9 cellular contexts compared by ENCODE assay signal in the genomic region with DNA sequence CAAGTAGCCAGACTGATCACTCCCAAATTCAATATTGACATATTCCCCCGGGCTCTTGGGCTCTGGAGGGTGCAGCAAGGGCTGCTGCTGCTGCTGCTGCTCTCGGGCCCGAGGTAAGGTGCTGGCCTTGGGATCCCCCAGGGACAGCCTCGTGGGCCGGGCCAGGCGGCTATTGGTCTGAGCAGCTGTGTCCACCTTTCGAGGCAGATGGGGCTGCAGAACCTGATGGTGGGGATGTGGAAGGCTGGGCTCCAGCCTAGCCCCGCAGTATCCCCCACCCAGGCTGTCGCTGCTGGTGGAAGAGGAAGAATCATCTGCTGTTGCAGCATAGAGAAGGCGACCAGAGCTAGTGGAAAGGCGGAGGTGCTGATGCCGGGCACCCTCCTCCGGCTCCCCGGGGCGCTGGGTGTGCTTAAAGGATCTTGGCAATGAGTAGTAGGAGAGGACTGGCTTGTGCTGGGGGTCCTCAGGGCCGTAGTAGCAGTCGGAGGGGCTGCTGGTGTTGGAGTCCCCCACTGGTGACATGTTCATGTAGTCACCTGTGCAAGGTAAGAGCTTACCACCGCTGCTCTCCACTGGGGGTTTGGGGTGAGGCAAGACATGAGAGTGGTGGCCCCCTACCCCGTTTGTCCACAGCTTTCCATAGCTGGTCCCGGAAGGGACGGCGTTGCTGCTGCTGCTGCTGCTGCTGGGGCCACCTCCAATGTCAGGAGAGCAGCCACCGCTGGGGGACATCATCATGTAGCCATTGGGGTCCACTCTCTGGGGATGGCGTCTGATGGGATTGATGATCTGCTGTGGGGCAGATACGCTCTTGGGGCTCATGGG. TPM values are rescaled to one million over a fixed set of nuclear protein-coding genes. Genes with fewer than 3 reads are reported as not detected.
DNase-seq lines count a peak whose midpoint lies in the region; ATAC-seq and TF ChIP-seq lines count a peak whose summit lies in the region.
"Had no signal": no experiment of that assay in that cellular context is flagged by ENCODE, and none has a peak within 500 bp of the region (broad histone marks: within the 10 kb centered on the region; RNA-seq: fewer than 3 reads in every experiment).

No MANE protein-coding gene starts in this region.

- H3K36me3 ChIP-seq in IMR-90 (ENCODE audit: control insufficient read depth, insufficient read depth, low read length) (peaks cover 49% of the 10 kb centered on the region), esophagus (ENCODE audit: control insufficient read depth in 2 of 2, insufficient read depth in 2 of 2, low read length in 1 of 2) (no peaks in the 10 kb centered on the region)

- peak overlapping the region; percentile 86 for H2BK120ac ChIP-seq in IMR-90 (ENCODE audit: low read depth, low read length)

- DNase-seq in AG04449 (ENCODE audit: low read depth, low spot score) (no peak), IMR-90 (peak; percentile 14), neural crest cell (ENCODE audit: low read depth, low spot score) (no peak), AML-193 (lab: John Stamatoyannopoulos, UW) (no peak)
- no peak for DNase-seq in stimulated activated naive CD4-positive, alpha-beta T cell treated with Interleukin-2 at 50 U/mL for 16 hours (lab: John Stamatoyannopoulos, UW)
- DNase-seq: DMS79 treated with DMSO at 0.1 percent for 48 hours had no signal

- H4K5ac ChIP-seq in IMR-90 (ENCODE audit: low read depth, low read length) = peak overlapping the region; percentile 76

- CTCF ChIA-PET in AG04449 (lab: Yijun Ruan, JAX) = interaction anchor here (0.6 to 3.3 kb wide), 16 partner anchors 21 to 1127 kb away, joined by 3 to 13 read pairs (median 3); no protein-coding TSS in a partner anchor
- CTCF ChIA-PET in IMR-90 (lab: Yijun Ruan, JAX) = interaction anchor here (0.5 to 1.1 kb wide), 6 partner anchors 32 to 1127 kb away, joined by 3 read pairs; no protein-coding TSS in a partner anchor

- no peaks in the 10 kb centered on the region for H3K4me1 ChIP-seq in IMR-90 (ENCODE audit: control insufficient read depth, insufficient read depth, low read length)
- H3K4me1 ChIP-seq in esophagus (ENCODE audit: control insufficient read depth in 2 of 2, insufficient read depth in 2 of 2, low read length in 1 of 2) = peaks cover 4 to 23% of the 10 kb centered on the region in 2 donors

- peaks cover 15% of the 10 kb centered on the region for H3K36me3 Mint-ChIP-seq in neural crest cell (ENCODE audit: low read depth)

- TF ChIP-seq POLR2A in IMR-90 (IDR thresholded peaks at IDR 0.05; ENCODE audit: low read depth, low read length) = no peak

- H2AFZ ChIP-seq in IMR-90 (replicated peaks; ENCODE audit: low read length, poor library complexity) = peak overlapping the region; percentile 82

- H3K9me3 Mint-ChIP-seq in neural crest cell = no peaks in the 10 kb centered on the region

- TF ChIP-seq CTCF in AG04449 (IDR thresholded peaks at IDR 0.05; ENCODE audit: insufficient read depth, low read length, missing control alignments) (no peak), IMR-90 (conservative IDR thresholded peaks at IDR 0.05; ENCODE audit: low read depth, low read length) (no peak), neural crest cell (conservative IDR thresholded peaks at IDR 0.05) (no peak)

- no peak; the same call in 1 of the 2 replicates for TF ChIP-seq RAD21 in IMR-90 (IDR thresholded peaks at IDR 0.05; ENCODE audit: low read length)

- peak overlapping the region; percentile 91 for H3K56ac ChIP-seq in IMR-90 (ENCODE audit: extremely low read depth, insufficient read depth, low read length)

- no peak for ATAC-seq in IMR-90 (ENCODE audit: low read depth)
- no peak for ATAC-seq in HG03196 (IDR thresholded peaks at IDR 0.05; ENCODE audit: unreplicated experiment)
- ATAC-seq in esophagus mucosa = no peak

- peak overlapping the region; percentile 84 for H3K23ac ChIP-seq in IMR-90 (ENCODE audit: low read depth, low read length)

- BruUV-seq in IMR-90 (replicated peaks; lab: Mats Ljungman, UMichigan) = no TSS peak

- peak overlapping the region; percentile 85 for H3K4me2 ChIP-seq in IMR-90 (ENCODE audit: low read depth, low read length)

- dilution Hi-C loops in IMR-90 (cut with HindIII; ENCODE audit: low sequenced_read_pairs, unreplicated experiment) = no loop called here

- H3K14ac ChIP-seq in IMR-90 (replicated peaks; ENCODE audit: low read depth, low read length) = peak overlapping the region; percentile 99

- peak overlapping the region; percentile 84 for H3K4me3 Mint-ChIP-seq in neural crest cell

- peak overlapping the region; percentile 92 for H3K9ac ChIP-seq in IMR-90 (ENCODE audit: low read depth, low read length)

- peaks cover 50% of the 10 kb centered on the region for H3K4me1 Mint-ChIP-seq in neural crest cell

- peaks cover 18% of the 10 kb centered on the region for H4K20me1 ChIP-seq in IMR-90 (ENCODE audit: insufficient read depth, low read length)

- peaks cover 4 to 7% of the 10 kb centered on the region in 2 experiments; a peak in 3 of 4 replicates for H3K79me1 ChIP-seq in IMR-90 (ENCODE audit: low read depth in 1 of 2, low read length in 2 of 2)

- no peaks in the 10 kb centered on the region for H3K27me3 Mint-ChIP-seq in neural crest cell (ENCODE audit: low read depth)

- intact Hi-C loops in IMR-90 (cut with micrococcal nuclease) = loop anchor here (1.0 to 10.0 kb wide), 5 partner anchors 69 to 765 kb away; no protein-coding TSS in a partner anchor

- H3K27ac Mint-ChIP-seq in neural crest cell (ENCODE audit: unreplicated experiment) = no peak overlapping the region

- no peaks in the 10 kb centered on the region for H3K27me3 ChIP-seq in IMR-90 (ENCODE audit: control insufficient read depth, insufficient read depth, low read length)
- H3K27me3 ChIP-seq in esophagus (ENCODE audit: control insufficient read depth in 1 of 2, insufficient read depth in 2 of 2, low read length in 2 of 2) = no peaks in the 10 kb centered on the region

- no peaks in the 10 kb centered on the region for H3K9me1 ChIP-seq in IMR-90 (ENCODE audit: insufficient read depth, low read length)

- H2BK15ac ChIP-seq in IMR-90 (ENCODE audit: low read depth, low read length) = peak overlapping the region; percentile 72; the same call in 2 of the 3 replicates

- WGBS in IMR-90 (ENCODE audit: extremely low coverage in 2 of 2, insufficient read length in 1 of 2), 2 experiments = 12% methylated on average over 7 of the region's 25 CpGs; no CpG with 5 or more reads in 1 of the 2 experiments
- WGBS in esophagus, 2 donors = 61 to 74% methylated on average over 25 of the region's 25 CpGs

- peak overlapping the region; percentile 82 to 94 for H4K8ac ChIP-seq in IMR-90 (ENCODE audit: low read depth in 2 of 2, low read length in 2 of 2)

- POLR2A ChIA-PET in AG04449 (lab: Yijun Ruan, JAX) (interaction anchor here (0.9 kb wide), 1 partner anchor 350 kb away, joined by 4 read pairs; no protein-coding TSS in a partner anchor), IMR-90 (lab: Charles Lee; ENCODE audit: unreplicated experiment) (interaction anchor here (0.6 to 1.4 kb wide), 4 partner anchors 29 to 365 kb away, joined by 3 to 4 read pairs (median 3); no protein-coding TSS in a partner anchor)

- in situ Hi-C loops in IMR-90 (cut with MboI; ENCODE audit: low sequenced_read_pairs) = loop anchor here (5.0 to 25.0 kb wide), 6 partner anchors 141 to 1684 kb away; no protein-coding TSS in a partner anchor

- peak overlapping the region; percentile 89 for H3K4ac ChIP-seq in IMR-90 (ENCODE audit: low read depth, low read length)

- H4K91ac ChIP-seq in IMR-90 (ENCODE audit: insufficient read depth, low read depth, low read length) = peak overlapping the region; percentile 91

- H3K4me3 ChIP-seq in AG04449 (ENCODE audit: low read depth, low read length) = peak overlapping the region; percentile 83
- peak overlapping the region; percentile 78 for H3K4me3 ChIP-seq in IMR-90 (ENCODE audit: insufficient read depth, low read depth, low read length)
- peak overlapping the region; percentile 33 to 59 for H3K4me3 ChIP-seq in esophagus (ENCODE audit: low read depth in 1 of 2, low read length in 2 of 2)

- peak overlapping the region; percentile 98 for H2AK9ac ChIP-seq in IMR-90 (replicated peaks; ENCODE audit: low read depth, low read length, poor library complexity)

- H3K9me3 ChIP-seq in IMR-90 (ENCODE audit: control insufficient read depth, insufficient read depth, low read length) (no peaks in the 10 kb centered on the region), esophagus (ENCODE audit: control insufficient read depth in 2 of 2, insufficient read depth in 1 of 2, low read depth in 1 of 2, low read length in 1 of 2) (peaks cover 0 to 4% of the 10 kb centered on the region in 2 donors)

- peak overlapping the region; percentile 97 for H3K27ac ChIP-seq in IMR-90 (ENCODE audit: insufficient read depth, low read length)
- peak overlapping the region; percentile 13 to 59 for H3K27ac ChIP-seq in esophagus (ENCODE audit: low read depth in 2 of 2, low read length in 1 of 2)

- H2AK5ac ChIP-seq in IMR-90 (ENCODE audit: low read depth, low read length) = peak overlapping the region; percentile 28

- H2BK20ac ChIP-seq in IMR-90 (ENCODE audit: low read depth, low read length) = peak overlapping the region; percentile 54

- peak overlapping the region; percentile 95 for H3K18ac ChIP-seq in IMR-90 (ENCODE audit: low read depth, low read length)

- peak overlapping the region; percentile 99 for H2BK5ac ChIP-seq in IMR-90 (ENCODE audit: low read depth, low read length, poor library complexity, severe bottlenecking)

TF ChIP-seq in IMR-90, 13 proteins besides CTCF, POLR2A, EP300 and RAD21 (continues in another document):
- TF ChIP-seq MXI1 (IDR thresholded peaks at IDR 0.05; ENCODE audit: borderline replicate concordance, low read depth, low read length) = no peak
- TF ChIP-seq NFE2L2 (IDR thresholded peaks at IDR 0.05; ENCODE audit: low read depth, low read length) = no peak
- no peak for TF ChIP-seq FOS (IDR thresholded peaks at IDR 0.05; ENCODE audit: low read depth, low read length)
- TF ChIP-seq CHD1 (IDR thresholded peaks at IDR 0.05; ENCODE audit: low read depth, low read length) = no peak

RNA-seq across cellular contexts. Expression of gene IRS1, which starts 3.4 kb away (rescaled TPM):
- total RNA-seq in IMR-90 (2012; rRNA removed) (21.1 and 29.4 TPM in 2 replicates), neural crest cell (14.8 and 15.1 TPM in 2 replicates), esophagus mucosa (13.9 TPM)
- polyA plus RNA-seq in IMR-90 (2012; rRNA removed) (37.1 and 44.5 TPM in 2 replicates), esophagus (1 to 10 TPM; 1.6 to 3.7 TPM)
- 15.4 and 40.6 TPM in 2 replicates for polyA plus RNA-seq in IMR-90 (2012; cell fraction: cytosol; rRNA removed)
- polyA plus RNA-seq in IMR-90 (2012; cell fraction: nucleus; rRNA removed; ENCODE audit: low replicate concordance) = 20.3 and 39.6 TPM in 2 replicates

RNA-seq across cellular contexts. Expression of gene RHBDD1, which starts 39.6 kb away (rescaled TPM):
- total RNA-seq in IMR-90 (2012; rRNA removed) (11.9 and 14.0 TPM in 2 replicates), neural crest cell (34.3 and 39.7 TPM in 2 replicates), esophagus mucosa (26.6 TPM)
- polyA plus RNA-seq in IMR-90 (2012; rRNA removed) (9.3 and 9.7 TPM in 2 replicates), esophagus (1 to 10 TPM; 3.9 to 5.2 TPM)
- polyA plus RNA-seq in IMR-90 (2012; cell fraction: cytosol; rRNA removed) = 4.0 and 4.1 TPM in 2 replicates
- polyA plus RNA-seq in IMR-90 (2012; cell fraction: nucleus; rRNA removed; ENCODE audit: low replicate concordance) = 3.8 and 8.8 TPM in 2 replicates
